ENCODE assay signal across 8 cellular contexts in genomic region chr4:118034061-118034785, GRCh38. TPM values are rescaled to one million over a fixed set of nuclear protein-coding genes. Genes with fewer than 3 reads are reported as not detected.
DNase-seq lines count a peak whose midpoint lies in the region; ATAC-seq and TF ChIP-seq lines count a peak whose summit lies in the region.

Gene NDST3 (plus strand): TSS chr4:118034486. CDS start chr4:118053911, 19,425 bp downstream.

- peak within 1 kb of the TSS; percentile 96 for H4K91ac ChIP-seq in mesenchymal stem cell (ENCODE audit: low read length)

- in situ Hi-C loops in SK-MEL-5 (cut with HindIII; ENCODE audit: low pct_unique_long_range_greater_than_20kb, low sequenced_read_pairs) = no loop called here

- intact Hi-C loops in lower leg skin (cut with DNase I; ENCODE audit: low total_unique reads) = no loop called here

- TF ChIP-seq CTCF in lower leg skin (IDR thresholded peaks at IDR 0.05) = no peak

- peak within 1 kb of the TSS; percentile 73 to 96 for H3K4ac ChIP-seq in mesenchymal stem cell (ENCODE audit: low read depth in 1 of 2, low read length in 2 of 2)

- peak within 1 kb of the TSS; percentile 71 to 77 for H2BK12ac ChIP-seq in mesenchymal stem cell (ENCODE audit: low read length in 2 of 2)

- H3K18ac ChIP-seq in mesenchymal stem cell (ENCODE audit: low read depth in 1 of 2, low read length in 2 of 2) = peak within 1 kb of the TSS; percentile 96 to 99

- H3K27ac ChIP-seq in ectodermal cell (ENCODE audit: insufficient read depth, low read depth, low read length, poor library complexity, severe bottlenecking) = no peak within 1 kb of the TSS
- peak within 1 kb of the TSS; percentile 28 for H3K27ac ChIP-seq in mesenchymal stem cell (ENCODE audit: low read length, poor library complexity, severe bottlenecking)

- H3K4me2 ChIP-seq in mesenchymal stem cell (ENCODE audit: low read length, poor library complexity, severe bottlenecking) = peak within 1 kb of the TSS; percentile 89

- H3K36me3 ChIP-seq in ectodermal cell (ENCODE audit: control insufficient read depth, insufficient read depth, low read length) = no peaks in the 10 kb centered on the region
- H3K36me3 ChIP-seq in mesenchymal stem cell (ENCODE audit: control insufficient read depth in 1 of 2, insufficient read depth in 2 of 2, low read depth in 1 of 2, low read length in 2 of 2) = no peaks in the 10 kb centered on the region

- H3K23ac ChIP-seq in mesenchymal stem cell (ENCODE audit: low read length in 2 of 2) = peak within 1 kb of the TSS in 1 of 2 experiments; percentile 89

- no peak within 1 kb of the TSS for H2AK5ac ChIP-seq in mesenchymal stem cell (ENCODE audit: low read length, severe bottlenecking)

- no peak within 1 kb of the TSS for H3K9ac ChIP-seq in mesenchymal stem cell (ENCODE audit: low read length)

- H2AFZ ChIP-seq in mesenchymal stem cell (ENCODE audit: low read depth, low read length) = peak within 1 kb of the TSS; percentile 98

- H3K27me3 ChIP-seq in ectodermal cell (ENCODE audit: control insufficient read depth, insufficient read depth, low read length, poor library complexity, severe bottlenecking) = peaks cover 10% of the 10 kb centered on the region
- H3K27me3 ChIP-seq in mesenchymal stem cell (ENCODE audit: control insufficient read depth in 1 of 2, insufficient read depth in 1 of 2, low read length in 2 of 2) = peaks cover 0 to 46% of the 10 kb centered on the region in 2 experiments

- ATAC-seq in GM21529 (IDR thresholded peaks at IDR 0.05; ENCODE audit: unreplicated experiment) = peak; percentile 65

- H3K79me1 ChIP-seq in mesenchymal stem cell (replicated peaks; ENCODE audit: low read length, poor library complexity, severe bottlenecking) = no peaks in the 10 kb centered on the region

- peak within 1 kb of the TSS; percentile 73 for H2BK5ac ChIP-seq in mesenchymal stem cell (ENCODE audit: low read depth, low read length, poor library complexity, severe bottlenecking)

- H3K9me3 ChIP-seq in ectodermal cell (ENCODE audit: control insufficient read depth, low read length) (no peaks in the 10 kb centered on the region), mesenchymal stem cell (ENCODE audit: control insufficient read depth, low read length) (no peaks in the 10 kb centered on the region)

- no peak for TF ChIP-seq POLR2A in lower leg skin (IDR thresholded peaks at IDR 0.05)

- peak within 1 kb of the TSS; percentile 100 for H2BK120ac ChIP-seq in mesenchymal stem cell (ENCODE audit: low read depth, low read length)

- H4K8ac ChIP-seq in mesenchymal stem cell (ENCODE audit: low read length) = peak within 1 kb of the TSS; percentile 95

- H2BK15ac ChIP-seq in mesenchymal stem cell (ENCODE audit: low read depth, poor library complexity, severe bottlenecking) = peak within 1 kb of the TSS; percentile 97

- DNase-seq in EH (ENCODE audit: low read depth) = peak; percentile 73
- peak; percentile 63 for DNase-seq in LoVo (ENCODE audit: low spot score)
- DNase-seq in SK-MEL-5 (ENCODE audit: low read depth, low spot score) = peak; percentile 85
- peak; percentile 85 for DNase-seq in mesenchymal stem cell
- peak; percentile 56 for DNase-seq in ureter (ENCODE audit: low spot score)
- DNase-seq in lower leg skin (ENCODE audit: low spot score in 2 of 2) = no peak

- H3K4me3 ChIP-seq in ectodermal cell (ENCODE audit: insufficient read depth, low read depth, low read length) (peak within 1 kb of the TSS; percentile 68), mesenchymal stem cell (ENCODE audit: insufficient read depth in 1 of 2, low read depth in 1 of 2, low read length in 2 of 2) (peak within 1 kb of the TSS; percentile 70 to 87), lower leg skin (ENCODE audit: low read depth, poor library complexity, severe bottlenecking) (no peak within 1 kb of the TSS)

- H3K14ac ChIP-seq in mesenchymal stem cell (ENCODE audit: low read length in 2 of 2) = peak within 1 kb of the TSS in 1 of 2 experiments; percentile 65

- H3K4me1 ChIP-seq in ectodermal cell (ENCODE audit: control insufficient read depth, insufficient read depth, low read length) = no peaks in the 10 kb centered on the region
- peaks cover 3% of the 10 kb centered on the region for H3K4me1 ChIP-seq in mesenchymal stem cell (ENCODE audit: control insufficient read depth, insufficient read depth, low read depth, low read length)

- WGBS in ectodermal cell, 2 experiments = 13 to 21% methylated on average over 10 to 11 of the region's 11 CpGs
- 18% methylated on average over 10 of the region's 11 CpGs for WGBS in mesenchymal stem cell
- WGBS in lower leg skin, 2 donors = 17% methylated on average over 11 of the region's 11 CpGs

RNA-seq across cellular contexts. Expression of gene NDST3, which starts in this region (rescaled TPM):
- total RNA-seq in SK-MEL-5 (2014; rRNA removed; shearing (Covaris generic)) = 0.05 TPM in 1 of 2 replicates, not detected in the other
- polyA plus RNA-seq in SK-MEL-5 (2015; cell fraction: cytosol; rRNA removed) = 0.03 TPM in 1 of 2 replicates, not detected in the other
- 0.22 and 0.80 TPM in 2 replicates for polyA plus RNA-seq in SK-MEL-5 (2015; cell fraction: nucleus; rRNA removed)
- 0.59 TPM for polyA plus RNA-seq in ectodermal cell (2013, experiment 1 of 4)
- 0.96 TPM for polyA plus RNA-seq in ectodermal cell (2013, experiment 2 of 4)
- 0.85 TPM for polyA plus RNA-seq in ectodermal cell (2013, experiment 3 of 4)
- 1.3 TPM for polyA plus RNA-seq in ectodermal cell (2013, experiment 4 of 4)
- polyA plus RNA-seq in mesenchymal stem cell (2013, experiment 1 of 2) = 1.9 TPM
- 2.1 TPM for polyA plus RNA-seq in mesenchymal stem cell (2013, experiment 2 of 2)
- total RNA-seq in ureter = not detected
- total RNA-seq in lower leg skin = under 1 TPM in 1 of 4 donors, not detected in 3; 0.25 TPM

Comparison
In these comparisons a context has a peak if more than half of its experiments do, and no peak if none do; other contexts are left out.
1. Peak in DNase-seq in SK-MEL-5; RNA of the gene not detected or under 1 TPM.
2. Peak in DNase-seq in ureter; RNA of the gene not detected or under 1 TPM.
3. DNase-seq: peak in EH (single experiment), LoVo (single experiment) and mesenchymal stem cell (single experiment); none in lower leg skin (0 of 2).